ENCODE assay signal across 16 cellular contexts in genomic region chr4:81509822-81510221, GRCh38. TPM values are rescaled to one million over a fixed set of nuclear protein-coding genes. Genes with fewer than 3 reads are reported as not detected.
DNase-seq lines count a peak whose midpoint lies in the region; ATAC-seq and TF ChIP-seq lines count a peak whose summit lies in the region.
"Had no signal": no experiment of that assay in that cellular context is flagged by ENCODE, and none has a peak within 500 bp of the region (broad histone marks: within the 10 kb centered on the region; RNA-seq: fewer than 3 reads in every experiment).

No MANE protein-coding gene starts in this region.

- TF ChIP-seq POLR2A in upper lobe of left lung (IDR thresholded peaks at IDR 0.05) = no peak

- H3K79me2 ChIP-seq in OCI-LY3 (ENCODE audit: low read length) = no peaks in the 10 kb centered on the region

- H3K4me3 ChIP-seq in OCI-LY3 (ENCODE audit: low read length) (no peak overlapping the region), lower lobe of right lung (no peak overlapping the region), upper lobe of left lung (no peak overlapping the region)
- H3K4me3 ChIP-seq: GM23338 had no signal

- H3K36me3 ChIP-seq in OCI-LY3 (replicated peaks; ENCODE audit: low read depth, low read length) (no peaks in the 10 kb centered on the region), lower lobe of right lung (no peaks in the 10 kb centered on the region), upper lobe of left lung (no peaks in the 10 kb centered on the region)

- no peak for TF ChIP-seq EP300 in upper lobe of left lung (IDR thresholded peaks at IDR 0.05)

- WGBS in upper lobe of left lung, 2 donors = 74 to 88% methylated on average over 7 of the region's 7 CpGs

- intact Hi-C loops in lower lobe of right lung (cut with DNase I) = no loop called here

- no peaks in the 10 kb centered on the region for H3K9me3 ChIP-seq in OCI-LY3 (ENCODE audit: insufficient read depth, low read length)
- H3K9me3 ChIP-seq in lower lobe of right lung = no peaks in the 10 kb centered on the region
- no peaks in the 10 kb centered on the region for H3K9me3 ChIP-seq in upper lobe of left lung
- H3K9me3 ChIP-seq: SK-N-SH had no signal

- no peak for ATAC-seq in lower lobe of right lung
- ATAC-seq in upper lobe of left lung (ENCODE audit: low FRiP score in 2 of 2) = no peak
- ATAC-seq in stimulated activated naive CD8-positive, alpha-beta T cell treated with anti-CD3 and anti-CD28 coated beads, Interleukin-15, Interleukin-2, amounts not matched to agents 100 U/mL and 50 U/mL, for 24 hours = no peak
- ATAC-seq: CD8-positive, alpha-beta T cell; GM23338; HCT116 had no signal

- H3K4me2 ChIP-seq in OCI-LY3 (ENCODE audit: low read length) = peak overlapping the region; percentile 63; the same call in 1 of the 2 replicates
- H3K4me2 ChIP-seq: GM23338, SK-N-SH had no signal

- TF ChIP-seq CTCF in OCI-LY3 (IDR thresholded peaks at IDR 0.05; ENCODE audit: low read depth, low read length) (no peak), lower lobe of right lung (IDR thresholded peaks at IDR 0.05) (no peak), upper lobe of left lung (IDR thresholded peaks at IDR 0.05) (no peak)

- H3K4me1 ChIP-seq in OCI-LY3 (ENCODE audit: low read length) (peaks cover 80% of the 10 kb centered on the region), lower lobe of right lung (peaks cover 41% of the 10 kb centered on the region), upper lobe of left lung (peaks cover 28 to 50% (median 38%) of the 10 kb centered on the region in 4 donors)

- H3K27ac ChIP-seq in OCI-LY3 (ENCODE audit: low read length) = peak overlapping the region; percentile 94; the same call in 1 of the 2 replicates
- H3K27ac ChIP-seq in lower lobe of right lung = peak overlapping the region; percentile 33
- H3K27ac ChIP-seq in upper lobe of left lung = peak overlapping the region in 3 of 4 donors; percentile 12 to 72 (median 19)
- no peak overlapping the region for H3K27ac ChIP-seq in caudate nucleus (ENCODE audit: low read depth, low read length)

- no peaks in the 10 kb centered on the region for H4K20me1 ChIP-seq in OCI-LY3 (ENCODE audit: insufficient read depth, low read length)

- no peak overlapping the region for H2AFZ ChIP-seq in OCI-LY3 (ENCODE audit: low read depth, low read length)
- H2AFZ ChIP-seq: GM23338 had no signal

- no peak overlapping the region for H3K9ac ChIP-seq in OCI-LY3 (ENCODE audit: low read length)
- H3K9ac ChIP-seq: SK-N-SH had no signal

- DNase-seq in CD1c-positive myeloid dendritic cell (ENCODE audit: extremely low spot score) (peak; percentile 39), lower lobe of right lung (peak; percentile 48), upper lobe of left lung (no peak), caudate nucleus (lab: John Stamatoyannopoulos, UW) (no peak), NCI-H2081 treated with DMSO at 0.1 percent for 48 hours (lab: John Stamatoyannopoulos, UW) (no peak)
- no peak for DNase-seq in stimulated activated naive CD8-positive, alpha-beta T cell treated with anti-CD3 and anti-CD28 coated beads, Interleukin-15, Interleukin-2, amounts not matched to agents 100 U/mL and 50 U/mL, for 24 hours
- DNase-seq: CD8-positive, alpha-beta T cell; NCI-H1436 treated with DMSO at 0.1 percent for 48 hours; NCI-H2081; NCI-H510A treated with DMSO at 0.1 percent for 48 hours; SHP77; SK-N-SH had no signal

- H3K27me3 ChIP-seq in OCI-LY3 (ENCODE audit: low read depth, low read length) = no peaks in the 10 kb centered on the region
- H3K27me3 ChIP-seq in lower lobe of right lung (ENCODE audit: low read depth) = no peaks in the 10 kb centered on the region
- H3K27me3 ChIP-seq in upper lobe of left lung = no peaks in the 10 kb centered on the region

RNA-seq across cellular contexts. Expression of gene RASGEF1B, which starts 38.1 kb away (rescaled TPM):
- total RNA-seq in lower lobe of right lung (63.0 TPM), upper lobe of left lung (10 to 100 TPM; 45.7 to 81.2 (median 71.4) TPM)
- total RNA-seq: G401 had no signal

Comparison
In these comparisons a context has a peak if more than half of its experiments do, and no peak if none do; other contexts are left out.
1. DNase-seq: peak in CD1c-positive myeloid dendritic cell (single experiment) and lower lobe of right lung (single experiment); none in upper lobe of left lung (0 of 2), stimulated activated naive CD8-positive, alpha-beta T cell treated with anti-CD3 and anti-CD28 coated beads, Interleukin-15, Interleukin-2, amounts not matched to agents 100 U/mL and 50 U/mL, for 24 hours (single experiment), caudate nucleus (0 of 61) and NCI-H2081 treated with DMSO at 0.1 percent for 48 hours (single experiment).